In the genomic region with DNA sequence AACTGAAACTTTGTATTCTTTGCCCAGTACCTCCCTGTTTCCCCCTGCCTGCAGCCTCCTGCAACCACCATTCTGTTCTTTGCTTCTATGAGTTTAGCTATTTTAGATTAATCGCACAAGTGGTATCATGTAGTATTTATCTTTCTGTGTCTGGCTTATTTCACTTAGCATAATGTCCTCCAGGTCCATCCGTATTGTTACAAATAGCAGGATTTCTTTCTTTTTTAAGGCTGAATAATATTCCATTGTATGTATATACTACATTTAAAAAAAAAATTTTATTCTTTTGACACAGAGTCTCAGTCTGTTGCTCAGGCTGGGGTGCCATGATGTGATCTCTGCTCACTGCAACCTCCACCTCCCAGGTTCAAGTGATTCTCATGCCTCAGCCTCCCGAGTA, we compare ENCODE assay signal across 24 cellular contexts.
"Had no signal": no experiment of that assay in that cellular context is flagged by ENCODE, and none has a peak within 500 bp of the region (broad histone marks: within the 10 kb centered on the region; RNA-seq: fewer than 3 reads in every experiment).

No MANE protein-coding gene starts in this region.

- DNase-seq: activated CD4-positive, alpha-beta T cell treated with anti-CD3 and anti-CD28 coated beads for 4 hours; activated CD8-positive, alpha-beta memory T cell treated with anti-CD3 and anti-CD28 coated beads, Interleukin-2, amount 50 U/mL, for 48 hours; activated CD8-positive, alpha-beta T cell treated with anti-CD3 and anti-CD28 coated beads, Interleukin-2, amount 10 ng/mL, durations not matched to agents 7 days and 5 days; activated effector memory CD4-positive, alpha-beta T cell treated with anti-CD3 and anti-CD28 coated beads, Interleukin-2, amount 50 U/mL, for 16 hours; activated naive CD4-positive, alpha-beta T cell treated with Interleukin-2 at 50 U/mL for 16 hours; activated naive CD8-positive, alpha-beta T cell treated with anti-CD3 and anti-CD28 coated beads for 36 hours; activated T-cell treated with anti-CD3 and anti-CD28 coated beads, Interleukin-2, amount 50 U/mL, for 24 hours; cerebellar nuclear complex; KBM-7; MG63; MV-4-11; NCI-H1092 treated with DMSO at 0.1 percent for 48 hours; NCI-H1436; NCI-H187; NCI-H2081; NCI-H446; NCI-H524; Peyer's patch; Right ventricle myocardium superior; SJCRH30; SK-N-SH; T-helper 1 cell; WERI-Rb-1 had no signal

- H3K9me3 ChIP-seq: MG63, Peyer's patch, SJCRH30, SK-N-SH had no signal

- H3K27me3 Mint-ChIP-seq: activated naive CD8-positive, alpha-beta T cell treated with anti-CD3 and anti-CD28 coated beads for 36 hours; activated T-cell treated with anti-CD3 and anti-CD28 coated beads, Interleukin-2, amount 50 U/mL, for 24 hours had no signal

- H3K36me3 ChIP-seq: SJCRH30, WERI-Rb-1 had no signal

- H3K9me3 Mint-ChIP-seq: activated naive CD8-positive, alpha-beta T cell treated with anti-CD3 and anti-CD28 coated beads for 36 hours; activated T-cell treated with anti-CD3 and anti-CD28 coated beads, Interleukin-2, amount 50 U/mL, for 24 hours had no signal

- H3K27me3 ChIP-seq: MG63, Peyer's patch, SJCRH30 had no signal

- H3K27ac ChIP-seq: Peyer's patch, RWPE1, SJCRH30, WERI-Rb-1 had no signal

- H3K27ac Mint-ChIP-seq: activated CD8-positive, alpha-beta T cell treated with anti-CD3 and anti-CD28 coated beads, Interleukin-2, amount 10 ng/mL, durations not matched to agents 7 days and 5 days; activated naive CD8-positive, alpha-beta T cell treated with anti-CD3 and anti-CD28 coated beads for 36 hours; activated T-cell treated with anti-CD3 and anti-CD28 coated beads, Interleukin-2, amount 50 U/mL, for 24 hours had no signal

- H3K4me3 Mint-ChIP-seq: activated CD8-positive, alpha-beta T cell treated with anti-CD3 and anti-CD28 coated beads, Interleukin-2, amount 10 ng/mL, durations not matched to agents 7 days and 5 days; activated naive CD8-positive, alpha-beta T cell treated with anti-CD3 and anti-CD28 coated beads for 36 hours; activated T-cell treated with anti-CD3 and anti-CD28 coated beads, Interleukin-2, amount 50 U/mL, for 24 hours had no signal

- ATAC-seq: activated CD8-positive, alpha-beta T cell treated with anti-CD3 and anti-CD28 coated beads, Interleukin-2, amount 10 ng/mL, durations not matched to agents 7 days and 5 days had no signal

- H3K4me3 ChIP-seq: MG63, Peyer's patch, SJCRH30 had no signal

- H3K9ac ChIP-seq: SK-N-SH had no signal
